ENCODE assay signal across 19 cellular contexts in the genomic region with DNA sequence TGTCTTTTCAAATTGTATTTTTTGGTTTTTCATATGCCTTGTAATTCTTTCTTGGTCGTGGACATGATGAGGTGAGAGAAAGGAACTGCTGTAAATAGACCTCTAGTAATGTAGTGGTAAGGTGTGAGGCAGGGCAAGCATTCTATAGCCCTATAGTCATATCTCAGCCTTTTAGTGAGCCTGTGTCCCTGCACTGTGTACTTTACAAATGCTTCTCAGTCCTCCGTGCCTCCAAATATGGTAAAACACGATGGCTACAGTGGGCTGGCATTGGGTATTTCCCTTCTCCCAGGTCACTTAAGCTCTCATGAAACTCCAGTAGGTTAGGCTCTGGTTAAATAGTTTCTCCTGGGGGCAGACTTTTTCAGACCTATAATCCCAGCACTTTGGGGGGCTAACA. TPM values are rescaled to one million over a fixed set of nuclear protein-coding genes. Genes with fewer than 3 reads are reported as not detected.
DNase-seq lines count a peak whose midpoint lies in the region; ATAC-seq, FAIRE-seq and TF ChIP-seq lines count a peak whose summit lies in the region.
"Had no signal": no experiment of that assay in that cellular context is flagged by ENCODE, and none has a peak within 500 bp of the region (broad histone marks: within the 10 kb centered on the region; RNA-seq: fewer than 3 reads in every experiment).

No MANE protein-coding gene starts in this region.

- H3K27ac ChIP-seq in astrocyte (ENCODE audit: low read depth, low read length): no peak overlapping the region
- H3K27ac ChIP-seq: SJSA1 had no signal

- H3K4me1 Mint-ChIP-seq in astrocyte (ENCODE audit: low read depth, unreplicated experiment) (peaks cover 10% of the 10 kb centered on the region), nephron progenitor cell (peaks cover 17% of the 10 kb centered on the region)
- H3K4me1 Mint-ChIP-seq: CD4-positive, alpha-beta memory T cell had no signal

- H3K36me3 Mint-ChIP-seq in astrocyte (ENCODE audit: low read depth, unreplicated experiment) (no peaks in the 10 kb centered on the region), nephron progenitor cell (ENCODE audit: low read depth) (no peaks in the 10 kb centered on the region)
- H3K36me3 Mint-ChIP-seq: CD4-positive, alpha-beta memory T cell had no signal

- TF ChIP-seq CTCF in astrocyte (IDR thresholded peaks at IDR 0.05; ENCODE audit: insufficient read depth, low read depth, low read length): no peak
- no peak for TF ChIP-seq CTCF in nephron progenitor cell (IDR thresholded peaks at IDR 0.05)

- H3K27me3 Mint-ChIP-seq in astrocyte (ENCODE audit: low read depth, unreplicated experiment) (no peaks in the 10 kb centered on the region), nephron progenitor cell (ENCODE audit: low read depth, poor library complexity) (peaks cover 4% of the 10 kb centered on the region)
- H3K27me3 Mint-ChIP-seq: CD4-positive, alpha-beta memory T cell had no signal

- H3K79me2 ChIP-seq in astrocyte (ENCODE audit: insufficient read depth, low read length): no peaks in the 10 kb centered on the region

- H3K27me3 ChIP-seq in astrocyte (ENCODE audit: insufficient read depth, low read length): no peaks in the 10 kb centered on the region
- H3K27me3 ChIP-seq: SJSA1 had no signal

- H3K4me3 Mint-ChIP-seq in astrocyte (ENCODE audit: unreplicated experiment) (no peak overlapping the region), nephron progenitor cell (no peak overlapping the region)

- peak; percentile 2 for DNase-seq in Daoy (ENCODE audit: low read depth)
- no peak for DNase-seq in astrocyte (ENCODE audit: low read depth)
- no peak for DNase-seq in nephron progenitor cell
- DNase-seq in DMS53 (lab: John Stamatoyannopoulos, UW): no peak
- DNase-seq in activated CD8-positive, alpha-beta memory T cell treated with anti-CD3 and anti-CD28 coated beads, Interleukin-2, amount 50 U/mL, for 4 hours: no peak
- no peak for DNase-seq in LoVo (ENCODE audit: low spot score)
- DNase-seq: CD4-positive, alpha-beta memory T cell; DMS79 treated with DMSO at 0.1 percent for 48 hours; MV-4-11; NCI-H1417; NCI-H2081; NCI-H510A; NCI-H774; PC-3 had no signal

- no peak overlapping the region for H3K9ac ChIP-seq in astrocyte (ENCODE audit: low read length)

- H4K20me1 ChIP-seq in astrocyte (ENCODE audit: insufficient read depth, low read length): no peaks in the 10 kb centered on the region

- no peaks in the 10 kb centered on the region for H3K9me3 Mint-ChIP-seq in astrocyte (ENCODE audit: unreplicated experiment)
- H3K9me3 Mint-ChIP-seq in nephron progenitor cell: no peaks in the 10 kb centered on the region
- H3K9me3 Mint-ChIP-seq: CD4-positive, alpha-beta memory T cell had no signal

- no peak overlapping the region for H2AFZ ChIP-seq in astrocyte (ENCODE audit: low read depth, low read length)

- no peaks in the 10 kb centered on the region for H3K9me3 ChIP-seq in astrocyte (ENCODE audit: insufficient read depth, low read depth, low read length)
- H3K9me3 ChIP-seq: SJSA1 had no signal

- no peak overlapping the region for H3K4me2 ChIP-seq in astrocyte (ENCODE audit: low read length)

- H3K4me1 ChIP-seq in astrocyte (ENCODE audit: insufficient read depth, low read length): no peaks in the 10 kb centered on the region
- H3K4me1 ChIP-seq: SJSA1 had no signal

- H3K36me3 ChIP-seq in astrocyte (ENCODE audit: insufficient read depth, low read length): no peaks in the 10 kb centered on the region
- H3K36me3 ChIP-seq: SJSA1 had no signal

- peak overlapping the region; percentile 35 for H3K27ac Mint-ChIP-seq in astrocyte (ENCODE audit: unreplicated experiment)
- peak overlapping the region; percentile 8 for H3K27ac Mint-ChIP-seq in nephron progenitor cell
- H3K27ac Mint-ChIP-seq: CD4-positive, alpha-beta memory T cell had no signal

- H3K4me3 ChIP-seq in astrocyte (ENCODE audit: insufficient read depth, low read depth, low read length): no peak overlapping the region
- H3K4me3 ChIP-seq: SJSA1 had no signal

- FAIRE-seq in astrocyte (lab: Jason Lieb, UNC): no peak
- FAIRE-seq: D721Med, H54 had no signal

- peak; percentile 71 for ATAC-seq in GM18907 (IDR thresholded peaks at IDR 0.05; ENCODE audit: unreplicated experiment)
- no peak for ATAC-seq in HG03520 (IDR thresholded peaks at IDR 0.05; ENCODE audit: unreplicated experiment)
- ATAC-seq: PC-3 had no signal

RNA-seq across cellular contexts. Expression of a gene that starts 57.9 kb away (rescaled TPM):
- total RNA-seq in Daoy (2014; rRNA removed; shearing (Covaris generic)): 111 and 115 TPM in 2 replicates
- 310 and 313 TPM in 2 replicates for total RNA-seq in astrocyte
